Comparison of ENCODE assay signal across 1 cellular context in genomic region chr1:39816431-39817090, GRCh38.
TF ChIP-seq lines count a peak whose summit lies in the region.

No MANE protein-coding gene starts in this region.

TF ChIP-seq in GM12878, 131 proteins besides CTCF, POLR2A, EP300 and RAD21 (continued from another document and continues in another):
- no peak for TF ChIP-seq ZBTB33 (IDR thresholded peaks at IDR 0.05)
- no peak for TF ChIP-seq BCL11A (IDR thresholded peaks at IDR 0.05; ENCODE audit: low read depth, low read length)
- TF ChIP-seq CREM (IDR thresholded peaks at IDR 0.05; ENCODE audit: low read depth), result no peak
- no peak for TF ChIP-seq IRF5 (IDR thresholded peaks at IDR 0.05; ENCODE audit: borderline replicate concordance)
- TF ChIP-seq ZNF217 (IDR thresholded peaks at IDR 0.05), result no peak
- TF ChIP-seq MEF2A (IDR thresholded peaks at IDR 0.05; ENCODE audit: insufficient read depth, low read depth, low read length), result no peak
- no peak for TF ChIP-seq TAF1 (IDR thresholded peaks at IDR 0.05; ENCODE audit: borderline replicate concordance, low read depth, low read length)
- TF ChIP-seq PML (IDR thresholded peaks at IDR 0.05; ENCODE audit: low read length), result no peak
- peak; percentile 74; the same call in 1 of the 2 replicates for TF ChIP-seq HDGF (IDR thresholded peaks at IDR 0.05)
- TF ChIP-seq MAX (IDR thresholded peaks at IDR 0.05; ENCODE audit: low read depth, low read length), result no peak
- no peak for TF ChIP-seq SKIL (IDR thresholded peaks at IDR 0.05; ENCODE audit: low read depth, poor library complexity, severe bottlenecking)
- no peak for TF ChIP-seq RELA (IDR thresholded peaks at IDR 0.05; ENCODE audit: borderline replicate concordance, partially characterized antibody)
- TF ChIP-seq TARDBP (IDR thresholded peaks at IDR 0.05; ENCODE audit: borderline replicate concordance), result no peak
- TF ChIP-seq CREB1 (IDR thresholded peaks at IDR 0.05; ENCODE audit: low read depth), result no peak
- no peak for TF ChIP-seq POU2F2 (IDR thresholded peaks at IDR 0.05; ENCODE audit: borderline replicate concordance, low read depth, low read length)
- TF ChIP-seq CHD2 (IDR thresholded peaks at IDR 0.05; ENCODE audit: borderline replicate concordance, low read depth, low read length), result no peak
- no peak for TF ChIP-seq USF2 (IDR thresholded peaks at IDR 0.05; ENCODE audit: borderline replicate concordance, low read depth, low read length)
- no peak for TF ChIP-seq SPI1 (IDR thresholded peaks at IDR 0.05; ENCODE audit: borderline replicate concordance, insufficient read depth, low read depth, low read length)
- TF ChIP-seq FOXK2 (IDR thresholded peaks at IDR 0.05), result no peak
- TF ChIP-seq REST (IDR thresholded peaks at IDR 0.05; ENCODE audit: low read depth, low read length), result no peak
- TF ChIP-seq NKRF (conservative IDR thresholded peaks at IDR 0.05), result no peak
- no peak for TF ChIP-seq CHD4 (IDR thresholded peaks at IDR 0.05)
- TF ChIP-seq EED (IDR thresholded peaks at IDR 0.05; ENCODE audit: low read depth), result no peak; the same call in 1 of the 2 replicates
- TF ChIP-seq NFXL1 (IDR thresholded peaks at IDR 0.05; ENCODE audit: borderline replicate concordance), result no peak
- TF ChIP-seq CBX3 (IDR thresholded peaks at IDR 0.05; ENCODE audit: borderline replicate concordance, low read depth), result no peak
- TF ChIP-seq SMAD5 (IDR thresholded peaks at IDR 0.05; ENCODE audit: low read depth), result no peak
- no peak for TF ChIP-seq ASH2L (IDR thresholded peaks at IDR 0.05; ENCODE audit: borderline replicate concordance, low read depth)
- no peak for TF ChIP-seq ZBTB4 (CRISPR knock-in tag; IDR thresholded peaks at IDR 0.05)
- peak; percentile 51 to 57; a peak in 3 of 4 replicates for TF ChIP-seq IKZF2 (IDR thresholded peaks at IDR 0.05)
- peak; percentile 33; the same call in 1 of the 2 replicates for TF ChIP-seq ZNF687 (IDR thresholded peaks at IDR 0.05)
- TF ChIP-seq POLR2AphosphoS2 (IDR thresholded peaks at IDR 0.05; ENCODE audit: low read depth, low read length), result no peak
- TF ChIP-seq GATAD2B (conservative IDR thresholded peaks at IDR 0.05; ENCODE audit: low read depth), result no peak; the same call in 1 of the 2 replicates
- TF ChIP-seq IRF4 (IDR thresholded peaks at IDR 0.05; ENCODE audit: low read depth, low read length), result no peak
- no peak for TF ChIP-seq TCF3 (IDR thresholded peaks at IDR 0.05; ENCODE audit: borderline replicate concordance, insufficient read depth, low read depth, low read length)
- TF ChIP-seq CEBPB (IDR thresholded peaks at IDR 0.05; ENCODE audit: borderline replicate concordance in 1 of 2, low read depth in 2 of 2, low read length in 2 of 2), result no peak
- peak; percentile 40; the same call in 1 of the 2 replicates for TF ChIP-seq BACH1 (IDR thresholded peaks at IDR 0.05; ENCODE audit: borderline replicate concordance)
- no peak for TF ChIP-seq HCFC1 (IDR thresholded peaks at IDR 0.05; ENCODE audit: low read length)
- TF ChIP-seq IRF3 (IDR thresholded peaks at IDR 0.05), result no peak
- TF ChIP-seq NBN (IDR thresholded peaks at IDR 0.05), result 0 out of 2 replicates have a peak, but pooled peaks have one; percentile 50
